Comparison of ENCODE assay signal across 1 cellular context in the genomic region with DNA sequence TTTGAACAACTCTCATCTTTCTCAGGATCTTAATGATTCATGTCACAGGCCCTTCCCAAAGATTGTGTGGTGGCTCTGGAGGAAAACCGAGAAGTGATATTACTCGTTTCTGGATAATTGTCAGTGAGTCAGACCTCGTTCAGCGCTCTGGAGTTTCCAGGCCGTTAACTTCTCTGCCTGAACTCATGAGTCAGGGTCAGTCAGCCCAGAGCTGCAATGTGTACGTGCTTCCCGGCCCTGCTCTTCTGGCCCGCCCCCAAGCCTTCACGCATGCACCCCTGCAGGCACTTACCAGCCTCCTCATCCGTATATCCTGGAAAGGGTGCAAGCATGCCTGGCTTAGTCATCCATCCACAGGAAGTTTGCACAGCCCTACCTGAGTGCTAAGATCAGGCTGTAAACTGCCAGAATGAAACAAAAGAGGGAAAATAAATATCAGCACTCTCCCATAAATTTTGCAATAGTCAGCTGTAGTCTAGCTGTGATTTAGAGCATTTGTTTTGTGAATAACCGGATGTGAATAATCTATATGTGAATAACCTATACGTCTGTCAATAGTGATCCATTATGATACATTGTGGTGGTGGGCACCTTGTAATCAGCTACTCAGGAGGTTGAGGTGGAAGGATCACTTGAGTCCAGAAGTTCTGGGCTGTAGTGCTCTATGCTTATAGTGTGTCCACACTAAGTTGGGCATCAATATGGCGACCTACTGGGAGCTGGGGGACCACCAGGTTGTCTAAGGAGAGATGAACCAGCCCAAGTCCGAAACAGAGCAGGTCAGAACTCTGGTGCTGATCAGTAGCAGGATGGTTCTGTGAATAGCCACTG.
TF ChIP-seq lines count a peak whose summit lies in the region.

No MANE protein-coding gene starts in this region.

TF ChIP-seq in K562, 482 proteins besides CTCF, POLR2A, EP300 and RAD21 (continued from another document and continues in another):
- TF ChIP-seq JUNB (CRISPR knock-in tag; conservative IDR thresholded peaks at IDR 0.05): 0 out of 2 replicates have a peak, but pooled peaks have one; percentile 17
- TF ChIP-seq, protein P1, sequence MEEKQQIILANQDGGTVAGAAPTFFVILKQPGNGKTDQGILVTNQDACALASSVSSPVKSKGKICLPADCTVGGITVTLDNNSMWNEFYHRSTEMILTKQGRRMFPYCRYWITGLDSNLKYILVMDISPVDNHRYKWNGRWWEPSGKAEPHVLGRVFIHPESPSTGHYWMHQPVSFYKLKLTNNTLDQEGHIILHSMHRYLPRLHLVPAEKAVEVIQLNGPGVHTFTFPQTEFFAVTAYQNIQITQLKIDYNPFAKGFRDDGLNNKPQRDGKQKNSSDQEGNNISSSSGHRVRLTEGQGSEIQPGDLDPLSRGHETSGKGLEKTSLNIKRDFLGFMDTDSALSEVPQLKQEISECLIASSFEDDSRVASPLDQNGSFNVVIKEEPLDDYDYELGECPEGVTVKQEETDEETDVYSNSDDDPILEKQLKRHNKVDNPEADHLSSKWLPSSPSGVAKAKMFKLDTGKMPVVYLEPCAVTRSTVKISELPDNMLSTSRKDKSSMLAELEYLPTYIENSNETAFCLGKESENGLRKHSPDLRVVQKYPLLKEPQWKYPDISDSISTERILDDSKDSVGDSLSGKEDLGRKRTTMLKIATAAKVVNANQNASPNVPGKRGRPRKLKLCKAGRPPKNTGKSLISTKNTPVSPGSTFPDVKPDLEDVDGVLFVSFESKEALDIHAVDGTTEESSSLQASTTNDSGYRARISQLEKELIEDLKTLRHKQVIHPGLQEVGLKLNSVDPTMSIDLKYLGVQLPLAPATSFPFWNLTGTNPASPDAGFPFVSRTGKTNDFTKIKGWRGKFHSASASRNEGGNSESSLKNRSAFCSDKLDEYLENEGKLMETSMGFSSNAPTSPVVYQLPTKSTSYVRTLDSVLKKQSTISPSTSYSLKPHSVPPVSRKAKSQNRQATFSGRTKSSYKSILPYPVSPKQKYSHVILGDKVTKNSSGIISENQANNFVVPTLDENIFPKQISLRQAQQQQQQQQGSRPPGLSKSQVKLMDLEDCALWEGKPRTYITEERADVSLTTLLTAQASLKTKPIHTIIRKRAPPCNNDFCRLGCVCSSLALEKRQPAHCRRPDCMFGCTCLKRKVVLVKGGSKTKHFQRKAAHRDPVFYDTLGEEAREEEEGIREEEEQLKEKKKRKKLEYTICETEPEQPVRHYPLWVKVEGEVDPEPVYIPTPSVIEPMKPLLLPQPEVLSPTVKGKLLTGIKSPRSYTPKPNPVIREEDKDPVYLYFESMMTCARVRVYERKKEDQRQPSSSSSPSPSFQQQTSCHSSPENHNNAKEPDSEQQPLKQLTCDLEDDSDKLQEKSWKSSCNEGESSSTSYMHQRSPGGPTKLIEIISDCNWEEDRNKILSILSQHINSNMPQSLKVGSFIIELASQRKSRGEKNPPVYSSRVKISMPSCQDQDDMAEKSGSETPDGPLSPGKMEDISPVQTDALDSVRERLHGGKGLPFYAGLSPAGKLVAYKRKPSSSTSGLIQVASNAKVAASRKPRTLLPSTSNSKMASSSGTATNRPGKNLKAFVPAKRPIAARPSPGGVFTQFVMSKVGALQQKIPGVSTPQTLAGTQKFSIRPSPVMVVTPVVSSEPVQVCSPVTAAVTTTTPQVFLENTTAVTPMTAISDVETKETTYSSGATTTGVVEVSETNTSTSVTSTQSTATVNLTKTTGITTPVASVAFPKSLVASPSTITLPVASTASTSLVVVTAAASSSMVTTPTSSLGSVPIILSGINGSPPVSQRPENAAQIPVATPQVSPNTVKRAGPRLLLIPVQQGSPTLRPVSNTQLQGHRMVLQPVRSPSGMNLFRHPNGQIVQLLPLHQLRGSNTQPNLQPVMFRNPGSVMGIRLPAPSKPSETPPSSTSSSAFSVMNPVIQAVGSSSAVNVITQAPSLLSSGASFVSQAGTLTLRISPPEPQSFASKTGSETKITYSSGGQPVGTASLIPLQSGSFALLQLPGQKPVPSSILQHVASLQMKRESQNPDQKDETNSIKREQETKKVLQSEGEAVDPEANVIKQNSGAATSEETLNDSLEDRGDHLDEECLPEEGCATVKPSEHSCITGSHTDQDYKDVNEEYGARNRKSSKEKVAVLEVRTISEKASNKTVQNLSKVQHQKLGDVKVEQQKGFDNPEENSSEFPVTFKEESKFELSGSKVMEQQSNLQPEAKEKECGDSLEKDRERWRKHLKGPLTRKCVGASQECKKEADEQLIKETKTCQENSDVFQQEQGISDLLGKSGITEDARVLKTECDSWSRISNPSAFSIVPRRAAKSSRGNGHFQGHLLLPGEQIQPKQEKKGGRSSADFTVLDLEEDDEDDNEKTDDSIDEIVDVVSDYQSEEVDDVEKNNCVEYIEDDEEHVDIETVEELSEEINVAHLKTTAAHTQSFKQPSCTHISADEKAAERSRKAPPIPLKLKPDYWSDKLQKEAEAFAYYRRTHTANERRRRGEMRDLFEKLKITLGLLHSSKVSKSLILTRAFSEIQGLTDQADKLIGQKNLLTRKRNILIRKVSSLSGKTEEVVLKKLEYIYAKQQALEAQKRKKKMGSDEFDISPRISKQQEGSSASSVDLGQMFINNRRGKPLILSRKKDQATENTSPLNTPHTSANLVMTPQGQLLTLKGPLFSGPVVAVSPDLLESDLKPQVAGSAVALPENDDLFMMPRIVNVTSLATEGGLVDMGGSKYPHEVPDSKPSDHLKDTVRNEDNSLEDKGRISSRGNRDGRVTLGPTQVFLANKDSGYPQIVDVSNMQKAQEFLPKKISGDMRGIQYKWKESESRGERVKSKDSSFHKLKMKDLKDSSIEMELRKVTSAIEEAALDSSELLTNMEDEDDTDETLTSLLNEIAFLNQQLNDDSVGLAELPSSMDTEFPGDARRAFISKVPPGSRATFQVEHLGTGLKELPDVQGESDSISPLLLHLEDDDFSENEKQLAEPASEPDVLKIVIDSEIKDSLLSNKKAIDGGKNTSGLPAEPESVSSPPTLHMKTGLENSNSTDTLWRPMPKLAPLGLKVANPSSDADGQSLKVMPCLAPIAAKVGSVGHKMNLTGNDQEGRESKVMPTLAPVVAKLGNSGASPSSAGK (IDR thresholded peaks at IDR 0.05): no peak; the same call in 1 of the 2 replicates
- TF ChIP-seq ARID4B (CRISPR knock-in tag; IDR thresholded peaks at IDR 0.05): no peak
- TF ChIP-seq RBBP5 (IDR thresholded peaks at IDR 0.05; ENCODE audit: borderline replicate concordance, insufficient read depth, low read length, poor library complexity, severe bottlenecking): no peak
- no peak for TF ChIP-seq PRPF4 (IDR thresholded peaks at IDR 0.05; ENCODE audit: insufficient read depth, low read depth, low read length, poor library complexity, severe bottlenecking)
- TF ChIP-seq ZNF217 (CRISPR knock-in tag; IDR thresholded peaks at IDR 0.05): no peak
- TF ChIP-seq PKNOX1 (IDR thresholded peaks at IDR 0.05): peak; percentile 53
- TF ChIP-seq ZNF41 (CRISPR knock-in tag; conservative IDR thresholded peaks at IDR 0.05): no peak
- 0 out of 2 replicates have a peak, but pooled peaks have one; percentile 20 for TF ChIP-seq ELF1 (tag; IDR thresholded peaks at IDR 0.05)
- TF ChIP-seq MTA3 (IDR thresholded peaks at IDR 0.05; ENCODE audit: borderline replicate concordance): peak; percentile 63; the same call in 1 of the 2 replicates
- TF ChIP-seq, protein P2, sequence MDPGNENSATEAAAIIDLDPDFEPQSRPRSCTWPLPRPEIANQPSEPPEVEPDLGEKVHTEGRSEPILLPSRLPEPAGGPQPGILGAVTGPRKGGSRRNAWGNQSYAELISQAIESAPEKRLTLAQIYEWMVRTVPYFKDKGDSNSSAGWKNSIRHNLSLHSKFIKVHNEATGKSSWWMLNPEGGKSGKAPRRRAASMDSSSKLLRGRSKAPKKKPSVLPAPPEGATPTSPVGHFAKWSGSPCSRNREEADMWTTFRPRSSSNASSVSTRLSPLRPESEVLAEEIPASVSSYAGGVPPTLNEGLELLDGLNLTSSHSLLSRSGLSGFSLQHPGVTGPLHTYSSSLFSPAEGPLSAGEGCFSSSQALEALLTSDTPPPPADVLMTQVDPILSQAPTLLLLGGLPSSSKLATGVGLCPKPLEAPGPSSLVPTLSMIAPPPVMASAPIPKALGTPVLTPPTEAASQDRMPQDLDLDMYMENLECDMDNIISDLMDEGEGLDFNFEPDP (CRISPR knock-in tag; IDR thresholded peaks at IDR 0.05): no peak
- no peak for TF ChIP-seq SUPT5H (IDR thresholded peaks at IDR 0.05)
- TF ChIP-seq, protein P3, sequence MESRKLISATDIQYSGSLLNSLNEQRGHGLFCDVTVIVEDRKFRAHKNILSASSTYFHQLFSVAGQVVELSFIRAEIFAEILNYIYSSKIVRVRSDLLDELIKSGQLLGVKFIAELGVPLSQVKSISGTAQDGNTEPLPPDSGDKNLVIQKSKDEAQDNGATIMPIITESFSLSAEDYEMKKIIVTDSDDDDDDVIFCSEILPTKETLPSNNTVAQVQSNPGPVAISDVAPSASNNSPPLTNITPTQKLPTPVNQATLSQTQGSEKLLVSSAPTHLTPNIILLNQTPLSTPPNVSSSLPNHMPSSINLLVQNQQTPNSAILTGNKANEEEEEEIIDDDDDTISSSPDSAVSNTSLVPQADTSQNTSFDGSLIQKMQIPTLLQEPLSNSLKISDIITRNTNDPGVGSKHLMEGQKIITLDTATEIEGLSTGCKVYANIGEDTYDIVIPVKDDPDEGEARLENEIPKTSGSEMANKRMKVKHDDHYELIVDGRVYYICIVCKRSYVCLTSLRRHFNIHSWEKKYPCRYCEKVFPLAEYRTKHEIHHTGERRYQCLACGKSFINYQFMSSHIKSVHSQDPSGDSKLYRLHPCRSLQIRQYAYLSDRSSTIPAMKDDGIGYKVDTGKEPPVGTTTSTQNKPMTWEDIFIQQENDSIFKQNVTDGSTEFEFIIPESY (CRISPR knock-in tag; IDR thresholded peaks at IDR 0.05): no peak
- TF ChIP-seq ZSCAN29 (IDR thresholded peaks at IDR 0.05): no peak
- TF ChIP-seq SIN3A (IDR thresholded peaks at IDR 0.05; ENCODE audit: borderline replicate concordance in 2 of 2, control insufficient read depth in 1 of 2, low read depth in 2 of 2, low read length in 2 of 2): no peak
- peak; percentile 17 to 66; a peak in 1 of 4 replicates for TF ChIP-seq MNT (conservative IDR thresholded peaks at IDR 0.05)
- TF ChIP-seq, protein P4, sequence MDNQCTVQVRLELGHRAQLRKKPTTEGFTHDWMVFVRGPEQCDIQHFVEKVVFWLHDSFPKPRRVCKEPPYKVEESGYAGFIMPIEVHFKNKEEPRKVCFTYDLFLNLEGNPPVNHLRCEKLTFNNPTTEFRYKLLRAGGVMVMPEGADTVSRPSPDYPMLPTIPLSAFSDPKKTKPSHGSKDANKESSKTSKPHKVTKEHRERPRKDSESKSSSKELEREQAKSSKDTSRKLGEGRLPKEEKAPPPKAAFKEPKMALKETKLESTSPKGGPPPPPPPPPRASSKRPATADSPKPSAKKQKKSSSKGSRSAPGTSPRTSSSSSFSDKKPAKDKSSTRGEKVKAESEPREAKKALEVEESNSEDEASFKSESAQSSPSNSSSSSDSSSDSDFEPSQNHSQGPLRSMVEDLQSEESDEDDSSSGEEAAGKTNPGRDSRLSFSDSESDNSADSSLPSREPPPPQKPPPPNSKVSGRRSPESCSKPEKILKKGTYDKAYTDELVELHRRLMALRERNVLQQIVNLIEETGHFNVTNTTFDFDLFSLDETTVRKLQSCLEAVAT (IDR thresholded peaks at IDR 0.05): peak in 1 of 2 experiments; percentile 73; a peak in 2 of 4 replicates
- TF ChIP-seq PTTG1 (tag; IDR thresholded peaks at IDR 0.05; ENCODE audit: low read depth): no peak
- TF ChIP-seq KDM1A (IDR thresholded peaks at IDR 0.05): no peak
